32 cellular contexts compared by ENCODE assay signal in the genomic region with DNA sequence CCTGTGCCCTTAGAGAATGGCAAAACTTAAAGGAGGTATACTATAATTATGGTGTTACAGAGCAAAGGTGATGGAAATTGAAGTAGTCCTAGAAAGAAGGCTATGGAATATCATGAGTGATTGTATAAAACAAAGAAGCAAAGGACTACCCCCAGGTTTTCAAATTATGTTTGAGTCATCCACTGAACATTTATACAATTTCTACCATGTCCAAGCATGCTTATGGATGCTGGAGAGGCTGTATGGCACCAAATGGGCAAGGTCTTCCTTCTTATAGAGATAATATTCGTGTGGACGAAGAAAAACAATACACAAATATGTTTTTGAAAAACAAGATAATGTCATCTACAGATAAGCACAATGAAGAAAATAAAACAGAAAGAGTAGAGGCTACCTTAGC.
"Had no signal": no experiment of that assay in that cellular context is flagged by ENCODE, and none has a peak within 500 bp of the region (broad histone marks: within the 10 kb centered on the region; RNA-seq: fewer than 3 reads in every experiment).

No MANE protein-coding gene starts in this region.

- H3K4me3 Mint-ChIP-seq: activated CD4-positive, alpha-beta memory T cell treated with anti-CD3 and anti-CD28 coated beads for 36 hours; activated CD4-positive, alpha-beta T cell treated with anti-CD3 and anti-CD28 coated beads for 36 hours; activated CD4-positive, alpha-beta T cell treated with anti-CD3 and anti-CD28 coated beads, Interleukin-2, amount 10 ng/mL, durations not matched to agents 24 days and 14 days; activated CD8-positive, alpha-beta memory T cell treated with anti-CD3 and anti-CD28 coated beads, Interleukin-2, amount 10 ng/mL, durations not matched to agents 7 days and 5 days; activated CD8-positive, alpha-beta T cell treated with anti-CD3 and anti-CD28 coated beads, Interleukin-2, amount 10 ng/mL, durations not matched to agents 7 days and 5 days; activated naive CD4-positive, alpha-beta T cell treated with anti-CD3 and anti-CD28 coated beads, Interleukin-2, amount 10 ng/mL, durations not matched to agents 7 days and 5 days; activated naive CD8-positive, alpha-beta T cell treated with anti-CD3 and anti-CD28 coated beads, Interleukin-2, amount 10 ng/mL, durations not matched to agents 7 days and 5 days; activated T-helper 1 cell treated with anti-CD3 and anti-CD28 coated beads, Interleukin-12 subunit alpha, Interleukin-12 subunit beta, Interleukin-2, Interleukin-4 antibody, amounts not matched to agents 30 ng/mL and 10 ng/mL and 1 ng/mL, durations not matched to agents 14 hours and 24 hours and 36 hours; brain; T-helper 17 cell; T-helper 2 cell treated with Interferon-gamma antibody and Interleukin-4, amounts not matched to agents 5 μg/mL and 100 μg/mL, for 36 hours had no signal

- H3K36me3 Mint-ChIP-seq: activated CD8-positive, alpha-beta memory T cell treated with anti-CD3 and anti-CD28 coated beads, Interleukin-2, amount 10 ng/mL, durations not matched to agents 7 days and 5 days; activated naive CD4-positive, alpha-beta T cell treated with anti-CD3 and anti-CD28 coated beads, Interleukin-2, amount 10 ng/mL, durations not matched to agents 7 days and 5 days; brain had no signal

- H3K27me3 ChIP-seq: ascending aorta, colonic mucosa, gastrocnemius medialis, heart left ventricle had no signal

- DNase-seq: activated CD4-positive, alpha-beta memory T cell treated with anti-CD3 and anti-CD28 coated beads for 36 hours; activated CD4-positive, alpha-beta T cell treated with anti-CD3 and anti-CD28 coated beads for 36 hours; activated CD4-positive, alpha-beta T cell treated with anti-CD3 and anti-CD28 coated beads, Interleukin-2, amount 10 ng/mL, durations not matched to agents 24 days and 14 days; activated CD4-positive, CD25-positive, alpha-beta regulatory T cell; activated CD4-positive, CD25-positive, alpha-beta regulatory T cell treated with anti-CD3 and anti-CD28 coated beads, Interleukin-2, amount 50 U/mL, for 72 hours; activated CD8-positive, alpha-beta memory T cell treated with anti-CD3 and anti-CD28 coated beads, Interleukin-2, amount 10 ng/mL, durations not matched to agents 7 days and 5 days; activated CD8-positive, alpha-beta memory T cell treated with anti-CD3 and anti-CD28 coated beads, Interleukin-2, amount 50 U/mL, for 4 hours; activated CD8-positive, alpha-beta T cell treated with anti-CD3 and anti-CD28 coated beads, Interleukin-2, amount 10 ng/mL, durations not matched to agents 7 days and 5 days; activated effector memory CD4-positive, alpha-beta T cell treated with anti-CD3 and anti-CD28 coated beads, Interleukin-2, amount 50 U/mL, for 16 hours; activated naive CD4-positive, alpha-beta T cell treated with anti-CD3 and anti-CD28 coated beads, Interleukin-2, amount 10 ng/mL, durations not matched to agents 7 days and 5 days; activated naive CD8-positive, alpha-beta T cell treated with anti-CD3 and anti-CD28 coated beads, Interleukin-2, amount 10 ng/mL, durations not matched to agents 7 days and 5 days; activated T-cell treated with anti-CD3 and anti-CD28 coated beads, Interleukin-2, amount 50 U/mL, for 1 hour; activated T-cell treated with anti-CD3 and anti-CD28 coated beads, Interleukin-2, amount 50 U/mL, for 48 hours; caudate nucleus; colonic mucosa; effector CD8-positive, alpha-beta T cell; foreskin fibroblast; gastrocnemius medialis; glutamatergic neuron; heart left ventricle; T-helper 1 cell; T-helper 17 cell; T1000 had no signal

- H3K4me3 ChIP-seq: ascending aorta, colonic mucosa, gastrocnemius medialis, heart left ventricle had no signal

- H3K27me3 Mint-ChIP-seq: activated CD4-positive, alpha-beta memory T cell treated with anti-CD3 and anti-CD28 coated beads for 36 hours; activated CD4-positive, alpha-beta T cell treated with anti-CD3 and anti-CD28 coated beads for 36 hours; activated CD4-positive, alpha-beta T cell treated with anti-CD3 and anti-CD28 coated beads, Interleukin-2, amount 10 ng/mL, durations not matched to agents 24 days and 14 days; activated CD8-positive, alpha-beta memory T cell treated with anti-CD3 and anti-CD28 coated beads, Interleukin-2, amount 10 ng/mL, durations not matched to agents 7 days and 5 days; activated naive CD4-positive, alpha-beta T cell treated with anti-CD3 and anti-CD28 coated beads, Interleukin-2, amount 10 ng/mL, durations not matched to agents 7 days and 5 days; activated naive CD8-positive, alpha-beta T cell treated with anti-CD3 and anti-CD28 coated beads, Interleukin-2, amount 10 ng/mL, durations not matched to agents 7 days and 5 days; brain had no signal

- H3K9me3 ChIP-seq: ascending aorta, colonic mucosa, gastrocnemius medialis, heart left ventricle had no signal

- FAIRE-seq: endometrium, endothelial cell of umbilical vein had no signal

- H3K36me3 ChIP-seq: ascending aorta, colonic mucosa, gastrocnemius medialis, heart left ventricle had no signal

- ATAC-seq: activated CD4-positive, alpha-beta T cell treated with anti-CD3 and anti-CD28 coated beads for 36 hours; activated CD8-positive, alpha-beta memory T cell treated with anti-CD3 and anti-CD28 coated beads, Interleukin-2, amount 10 ng/mL, durations not matched to agents 7 days and 5 days; activated CD8-positive, alpha-beta T cell treated with anti-CD3 and anti-CD28 coated beads, Interleukin-2, amount 10 ng/mL, durations not matched to agents 7 days and 5 days; activated naive CD4-positive, alpha-beta T cell treated with anti-CD3 and anti-CD28 coated beads, Interleukin-2, amount 50 U/mL, for 72 hours; esophagus mucosa; gastrocnemius medialis; heart left ventricle; T-helper 17 cell had no signal

- H3K27ac Mint-ChIP-seq: activated CD4-positive, alpha-beta memory T cell treated with anti-CD3 and anti-CD28 coated beads for 36 hours; activated CD4-positive, alpha-beta T cell treated with anti-CD3 and anti-CD28 coated beads for 36 hours; activated CD4-positive, alpha-beta T cell treated with anti-CD3 and anti-CD28 coated beads, Interleukin-2, amount 10 ng/mL, durations not matched to agents 24 days and 14 days; activated CD8-positive, alpha-beta memory T cell treated with anti-CD3 and anti-CD28 coated beads, Interleukin-2, amount 10 ng/mL, durations not matched to agents 7 days and 5 days; activated CD8-positive, alpha-beta T cell treated with anti-CD3 and anti-CD28 coated beads, Interleukin-2, amount 10 ng/mL, durations not matched to agents 7 days and 5 days; activated naive CD4-positive, alpha-beta T cell treated with anti-CD3 and anti-CD28 coated beads, Interleukin-2, amount 10 ng/mL, durations not matched to agents 7 days and 5 days; activated naive CD4-positive, alpha-beta T cell treated with anti-CD3 and anti-CD28 coated beads, Interleukin-2, amount 50 U/mL, for 72 hours; activated naive CD8-positive, alpha-beta T cell treated with anti-CD3 and anti-CD28 coated beads, Interleukin-2, amount 10 ng/mL, durations not matched to agents 7 days and 5 days; activated T-helper 1 cell treated with anti-CD3 and anti-CD28 coated beads, Interleukin-12 subunit alpha, Interleukin-12 subunit beta, Interleukin-2, Interleukin-4 antibody, amounts not matched to agents 30 ng/mL and 10 ng/mL and 1 ng/mL, durations not matched to agents 14 hours and 24 hours and 36 hours; activated T-helper 2 cell treated with anti-CD3 and anti-CD28 coated beads, Interferon-gamma antibody, Interleukin-2, Interleukin-4, amounts not matched to agents 10 μg/mL and 5 μg/mL and 100 μg/mL, durations not matched to agents 14 hours and 24 hours and 36 hours; brain; T-helper 17 cell; T-helper 2 cell treated with Interferon-gamma antibody and Interleukin-4, amounts not matched to agents 5 μg/mL and 100 μg/mL, for 36 hours had no signal

- H3K4me1 Mint-ChIP-seq: activated CD4-positive, alpha-beta T cell treated with anti-CD3 and anti-CD28 coated beads for 36 hours; activated CD4-positive, alpha-beta T cell treated with anti-CD3 and anti-CD28 coated beads, Interleukin-2, amount 10 ng/mL, durations not matched to agents 24 days and 14 days; activated CD8-positive, alpha-beta memory T cell treated with anti-CD3 and anti-CD28 coated beads, Interleukin-2, amount 10 ng/mL, durations not matched to agents 7 days and 5 days; activated naive CD4-positive, alpha-beta T cell treated with anti-CD3 and anti-CD28 coated beads, Interleukin-2, amount 10 ng/mL, durations not matched to agents 7 days and 5 days; activated naive CD8-positive, alpha-beta T cell treated with anti-CD3 and anti-CD28 coated beads, Interleukin-2, amount 10 ng/mL, durations not matched to agents 7 days and 5 days; brain had no signal

- H3K4me1 ChIP-seq: colonic mucosa, heart left ventricle had no signal

- H3K27ac ChIP-seq: ascending aorta, colonic mucosa, gastrocnemius medialis, heart left ventricle had no signal

- H3K9me3 Mint-ChIP-seq: activated CD4-positive, alpha-beta memory T cell treated with anti-CD3 and anti-CD28 coated beads for 36 hours; activated CD4-positive, alpha-beta T cell treated with anti-CD3 and anti-CD28 coated beads, Interleukin-2, amount 10 ng/mL, durations not matched to agents 24 days and 14 days; activated naive CD4-positive, alpha-beta T cell treated with anti-CD3 and anti-CD28 coated beads, Interleukin-2, amount 10 ng/mL, durations not matched to agents 7 days and 5 days; activated naive CD4-positive, alpha-beta T cell treated with anti-CD3 and anti-CD28 coated beads, Interleukin-2, amount 50 U/mL, for 72 hours; activated T-helper 1 cell treated with anti-CD3 and anti-CD28 coated beads, Interleukin-12 subunit alpha, Interleukin-12 subunit beta, Interleukin-2, Interleukin-4 antibody, amounts not matched to agents 30 ng/mL and 10 ng/mL and 1 ng/mL, durations not matched to agents 14 hours and 24 hours and 36 hours; activated T-helper 2 cell treated with anti-CD3 and anti-CD28 coated beads, Interferon-gamma antibody, Interleukin-2, Interleukin-4, amounts not matched to agents 10 μg/mL and 5 μg/mL and 100 μg/mL, durations not matched to agents 14 hours and 24 hours and 36 hours; brain; T-helper 2 cell treated with Interferon-gamma antibody and Interleukin-4, amounts not matched to agents 5 μg/mL and 100 μg/mL, for 36 hours had no signal
